In the genomic region with DNA sequence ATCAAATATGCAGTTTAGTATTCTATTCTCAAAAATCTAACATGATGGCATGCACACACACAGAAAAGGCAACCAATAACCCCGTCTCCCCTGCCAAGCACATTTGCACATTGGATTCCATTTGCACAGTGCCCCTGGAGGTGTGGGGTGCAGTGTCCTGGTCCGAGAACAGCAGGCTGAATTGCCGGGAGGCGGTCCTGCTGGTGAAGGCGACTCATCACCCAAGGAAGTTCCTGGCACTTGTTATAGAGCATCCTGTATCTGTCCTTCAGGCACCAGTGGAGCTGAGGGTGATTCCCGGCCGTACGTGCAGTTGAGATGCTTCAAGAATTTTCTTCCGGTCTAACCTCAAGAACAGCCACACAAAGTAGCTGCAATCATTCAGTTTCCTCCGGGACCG, we compare ENCODE assay signal across 21 cellular contexts.
DNase-seq lines count a peak whose midpoint lies in the region; ATAC-seq, FAIRE-seq and TF ChIP-seq lines count a peak whose summit lies in the region.
"Had no signal": no experiment of that assay in that cellular context is flagged by ENCODE, and none has a peak within 500 bp of the region (broad histone marks: within the 10 kb centered on the region; RNA-seq: fewer than 3 reads in every experiment).

No MANE protein-coding gene starts in this region.

- no peak overlapping the region for H3K27ac ChIP-seq in ascending aorta
- H3K27ac ChIP-seq: esophagus squamous epithelium, left lung had no signal

- DNase-seq in H54 (ENCODE audit: insufficient read length, low spot score): peak; percentile 21
- DNase-seq in M059J (ENCODE audit: low read depth): peak; percentile 32
- no peak for DNase-seq in bronchial epithelial cell (ENCODE audit: low read depth)
- peak; percentile 27 for DNase-seq in sciatic nerve (ENCODE audit: low spot score)
- no peak for DNase-seq in DMS79 (lab: John Stamatoyannopoulos, UW)
- no peak for DNase-seq in T-helper 9 cell
- DNase-seq in ascending aorta (ENCODE audit: low spot score in 2 of 2): no peak
- DNase-seq: activated naive CD4-positive, alpha-beta T cell treated with anti-CD3 and anti-CD28 coated beads, Interleukin-2, amount 50 U/mL, for 16 hours; activated T-cell treated with anti-CD3 and anti-CD28 coated beads, Interleukin-2, amount 50 U/mL, for 72 hours; BE2C; COR-L47; effector CD4-positive, alpha-beta T cell; esophagus squamous epithelium; left lung; mucosa of descending colon; NCI-H1048; NCI-H2029 treated with DMSO at 0.1 percent for 48 hours; NCI-H510A treated with DMSO at 0.1 percent for 48 hours; RPMI8226 had no signal

- no peak for TF ChIP-seq POLR2A in H54 (IDR thresholded peaks at IDR 0.05; ENCODE audit: low read depth, low read length)

- H3K27me3 ChIP-seq in bronchial epithelial cell (ENCODE audit: control insufficient read depth, insufficient read depth, low read length) (no peaks in the 10 kb centered on the region), ascending aorta (no peaks in the 10 kb centered on the region)
- H3K27me3 ChIP-seq: BE2C, esophagus squamous epithelium, left lung had no signal

- H3K4me3 ChIP-seq in bronchial epithelial cell (ENCODE audit: low read depth, low read length) (no peak overlapping the region), ascending aorta (no peak overlapping the region)
- H3K4me3 ChIP-seq: esophagus squamous epithelium, left lung, mucosa of descending colon had no signal

- intact Hi-C loops in sciatic nerve (cut with DNase I) (no loop called here), ascending aorta (cut with DNase I) (no loop called here)

- no peak for ATAC-seq in sciatic nerve
- ATAC-seq: activated T-cell treated with anti-CD3 and anti-CD28 coated beads, Interleukin-2, amount 50 U/mL, for 72 hours; left lung; mucosa of descending colon had no signal

- FAIRE-seq in H54 (lab: Jason Lieb, UNC) (no peak), bronchial epithelial cell (lab: Jason Lieb, UNC) (peak; percentile 68)
- FAIRE-seq: astrocyte, GM18507 had no signal

- TF ChIP-seq CTCF in bronchial epithelial cell (IDR thresholded peaks at IDR 0.05; ENCODE audit: insufficient read depth, low read length, severe bottlenecking) (no peak), ascending aorta (IDR thresholded peaks at IDR 0.05) (no peak)

- no peaks in the 10 kb centered on the region for H3K4me1 ChIP-seq in ascending aorta
- H3K4me1 ChIP-seq: BE2C, esophagus squamous epithelium, left lung had no signal

- H3K9me3 ChIP-seq in ascending aorta: peaks cover 0 to 11% of the 10 kb centered on the region in 2 donors
- H3K9me3 ChIP-seq: BE2C had no signal

- H3K36me3 ChIP-seq in bronchial epithelial cell (ENCODE audit: control insufficient read depth, insufficient read depth, low read length) (no peaks in the 10 kb centered on the region), ascending aorta (no peaks in the 10 kb centered on the region)
- H3K36me3 ChIP-seq: BE2C, esophagus squamous epithelium, left lung had no signal

Comparison
In these comparisons a context has a peak if more than half of its experiments do, and no peak if none do; other contexts are left out.
1. DNase-seq: peak in H54 (single experiment), M059J (single experiment) and sciatic nerve (single experiment); none in bronchial epithelial cell (single experiment), DMS79 (single experiment), T-helper 9 cell (single experiment) and ascending aorta (0 of 2).